8 cellular contexts compared by ENCODE assay signal in genomic region chr19:49691243-49692101, GRCh38. TPM values are rescaled to one million over a fixed set of nuclear protein-coding genes. Genes with fewer than 3 reads are reported as not detected.
A peak's percentile ranks its signal among the peaks of the same experiment; 100 is the strongest.
DNase-seq lines count a peak whose midpoint lies in the region; ATAC-seq, FAIRE-seq and TF ChIP-seq lines count a peak whose summit lies in the region.

No MANE protein-coding gene starts in this region.

- peaks cover 0 to 15% of the 10 kb centered on the region in 2 donors for H3K27me3 ChIP-seq in Peyer's patch

- H3K4me1 ChIP-seq in Peyer's patch (peaks cover 0 to 29% (median 14%) of the 10 kb centered on the region in 4 donors), kidney (ENCODE audit: control insufficient read depth in 1 of 2, insufficient read depth in 1 of 2, low read depth in 1 of 2, low read length in 2 of 2) (peaks cover 6 to 17% of the 10 kb centered on the region in 2 donors)

- FAIRE-seq in kidney (lab: Jason Lieb, UNC): no peak
- no peak for FAIRE-seq in HTR-8/SVneo (lab: Jason Lieb, UNC)

- DNase-seq in activated CD8-positive, alpha-beta memory T cell treated with anti-CD3 and anti-CD28 coated beads for 24 hours: peak; percentile 75
- DNase-seq in activated CD8-positive, alpha-beta memory T cell treated with anti-CD3 and anti-CD28 coated beads, Interleukin-2, amount 50 U/mL, for 4 hours: no peak
- DNase-seq in Peyer's patch (peak in 1 of 3 donors; percentile 43), kidney (no peak), HTR-8/SVneo (ENCODE audit: insufficient read length, low spot score) (no peak)
- peak; percentile 45 for DNase-seq in stimulated activated CD4-positive, alpha-beta T cell treated with anti-CD3 and anti-CD28 coated beads, Interleukin-4, amount 100 ng/mL, for 1 hour

- no peak overlapping the region for H3K9ac ChIP-seq in kidney (ENCODE audit: low read length in 2 of 2)

- no peak for ATAC-seq in HG02610 (IDR thresholded peaks at IDR 0.05; ENCODE audit: unreplicated experiment)

- no peaks in the 10 kb centered on the region for H3K9me3 ChIP-seq in Peyer's patch
- H3K9me3 ChIP-seq in kidney (ENCODE audit: control insufficient read depth in 1 of 2, low read length in 2 of 2): no peaks in the 10 kb centered on the region

- TF ChIP-seq CTCF in Peyer's patch (IDR thresholded peaks at IDR 0.05) (no peak), kidney (IDR thresholded peaks at IDR 0.05; ENCODE audit: borderline replicate concordance, extremely low read depth, insufficient read depth) (no peak)

- H3K4me3 ChIP-seq in Peyer's patch: peak overlapping the region; percentile 29 to 47 (median 40)
- peak overlapping the region; percentile 58 to 62 for H3K4me3 ChIP-seq in kidney (ENCODE audit: low read length in 2 of 2)

- H3K36me3 ChIP-seq in Peyer's patch (peaks cover 0 to 18% (median 0%) of the 10 kb centered on the region in 3 donors), kidney (ENCODE audit: control insufficient read depth in 1 of 2, insufficient read depth in 2 of 2, low read length in 2 of 2) (peaks cover 0 to 3% of the 10 kb centered on the region in 2 donors)

- H3K27ac ChIP-seq in Peyer's patch (peak overlapping the region in 1 of 4 donors; percentile 31), cingulate gyrus (ENCODE audit: low read depth, low read length) (peak overlapping the region; percentile 76), kidney (ENCODE audit: low read depth in 2 of 2, low read length in 2 of 2) (no peak overlapping the region)

- TF ChIP-seq POLR2A in Peyer's patch (IDR thresholded peaks at IDR 0.05): no peak

- intact Hi-C loops in kidney (cut with DNase I): no loop called here

RNA-seq across cellular contexts. Expression of gene CPT1C, which starts 0.6 kb away (rescaled TPM):
- total RNA-seq in Peyer's patch (10 to 100 TPM in 1 of 4 donors, 1 to 10 TPM in 2, not detected in 1; 3.0 to 12.4 (median 5.6) TPM), kidney (6.0 TPM)
- polyA plus RNA-seq in kidney (ENCODE audit: insufficient read depth, low read depth, low replicate concordance): 2.6 TPM

RNA-seq across cellular contexts. Expression of gene ADM5, which starts 2.1 kb away (rescaled TPM):
- total RNA-seq in Peyer's patch: 1 to 10 TPM in 2 of 4 donors, not detected in 2; 4.4 to 9.1 TPM
- 2.1 TPM for total RNA-seq in kidney
- polyA plus RNA-seq in kidney (ENCODE audit: insufficient read depth, low read depth, low replicate concordance): 0.60 TPM

RNA-seq across cellular contexts. Expression of gene PRMT1, which starts 14.4 kb away (rescaled TPM):
- total RNA-seq in Peyer's patch: 100 to 1,000 TPM in 1 of 4 donors, 10 to 100 TPM in 3; 46.9 to 185 (median 80.0) TPM
- total RNA-seq in kidney: 119 TPM
- polyA plus RNA-seq in kidney (ENCODE audit: insufficient read depth, low read depth, low replicate concordance): 131 TPM

RNA-seq across cellular contexts. Expression of gene BCL2L12, which starts 25.7 kb away (rescaled TPM):
- total RNA-seq in Peyer's patch (10 to 100 TPM in 3 of 4 donors, 1 to 10 TPM in 1; 5.3 to 28.9 (median 12.2) TPM), kidney (14.4 TPM)
- 13.5 TPM for polyA plus RNA-seq in kidney (ENCODE audit: insufficient read depth, low read depth, low replicate concordance)

RNA-seq across cellular contexts. Expression of gene IRF3, which starts 25.8 kb away (rescaled TPM):
- total RNA-seq in Peyer's patch (100 to 1,000 TPM in 3 of 4 donors, 10 to 100 TPM in 1; 98.6 to 131 (median 120) TPM), kidney (84.9 TPM)
- polyA plus RNA-seq in kidney (ENCODE audit: insufficient read depth, low read depth, low replicate concordance): 64.5 TPM

Comparison
In these comparisons a context has a peak if more than half of its experiments do, and no peak if none do; other contexts are left out.
1. DNase-seq: peak in activated CD8-positive, alpha-beta memory T cell treated with anti-CD3 and anti-CD28 coated beads for 24 hours (single experiment) and stimulated activated CD4-positive, alpha-beta T cell treated with anti-CD3 and anti-CD28 coated beads, Interleukin-4, amount 100 ng/mL, for 1 hour (single experiment); none in activated CD8-positive, alpha-beta memory T cell treated with anti-CD3 and anti-CD28 coated beads, Interleukin-2, amount 50 U/mL, for 4 hours (single experiment), kidney (single experiment) and HTR-8/SVneo (single experiment).